In the genomic region with DNA sequence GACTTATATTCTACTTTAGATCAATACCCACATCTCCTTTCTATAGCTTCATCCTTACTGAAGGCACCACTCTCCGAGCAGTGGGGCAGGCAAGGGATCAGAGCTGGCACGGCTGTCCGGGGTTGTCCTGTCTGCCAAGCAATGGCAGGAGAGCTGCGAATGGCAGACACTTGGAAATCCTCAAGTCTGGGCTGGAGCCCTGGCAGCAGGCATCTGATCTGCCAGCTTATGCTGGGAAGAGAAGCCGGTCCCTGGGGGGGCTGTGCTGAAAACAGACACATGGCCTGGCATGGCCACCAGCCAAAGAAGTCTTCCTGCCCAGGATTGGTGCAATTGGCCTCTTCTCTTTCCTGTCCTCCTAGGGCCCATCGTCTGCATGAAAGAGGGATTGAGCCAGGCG, we compare ENCODE assay signal across 1 cellular context.
TF ChIP-seq lines count a peak whose summit lies in the region.

No MANE protein-coding gene starts in this region.

TF ChIP-seq in HCT116, 20 proteins besides CTCF, POLR2A, EP300 and RAD21 (continued from another document):
- TF ChIP-seq, protein P1, sequence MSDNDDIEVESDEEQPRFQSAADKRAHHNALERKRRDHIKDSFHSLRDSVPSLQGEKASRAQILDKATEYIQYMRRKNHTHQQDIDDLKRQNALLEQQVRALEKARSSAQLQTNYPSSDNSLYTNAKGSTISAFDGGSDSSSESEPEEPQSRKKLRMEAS (IDR thresholded peaks at IDR 0.05), result no peak
- TF ChIP-seq EZH2 (IDR thresholded peaks at IDR 0.05), result no peak
- TF ChIP-seq EZH2phosphoT487 (IDR thresholded peaks at IDR 0.05; ENCODE audit: borderline replicate concordance), result no peak
